Comparison of ENCODE assay signal across 31 cellular contexts in the genomic region with DNA sequence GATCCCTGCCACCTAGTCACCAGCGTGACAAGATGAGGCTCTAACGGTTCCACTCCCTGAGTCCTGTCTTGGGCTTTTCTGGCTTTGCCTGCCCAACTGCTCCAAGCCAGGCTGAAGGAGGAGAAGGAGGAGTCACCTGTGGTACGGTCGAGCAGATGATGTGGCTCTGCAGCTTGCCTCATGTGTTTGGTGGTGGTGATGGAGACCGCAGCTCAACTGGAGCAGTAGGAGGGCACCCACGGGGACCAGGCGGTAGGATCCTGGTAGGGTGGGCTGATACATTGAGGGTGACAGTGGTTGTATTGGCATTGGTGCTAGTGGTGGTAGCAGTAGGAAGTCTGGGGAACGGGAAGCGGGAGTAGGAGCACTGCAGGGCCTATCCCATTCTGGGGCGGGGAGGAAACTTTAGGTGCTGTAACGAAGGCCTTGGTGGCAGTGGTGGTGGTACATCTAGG.
"Had no signal": no experiment of that assay in that cellular context is flagged by ENCODE, and none has a peak within 500 bp of the region (broad histone marks: within the 10 kb centered on the region; RNA-seq: fewer than 3 reads in every experiment).

No MANE protein-coding gene starts in this region.

- H3K27me3 ChIP-seq: adrenal gland, body of pancreas, cardiac muscle cell, colonic mucosa, esophagus squamous epithelium, hepatocyte had no signal

- FAIRE-seq: endometrium, endothelial cell of umbilical vein had no signal

- H3K4me3 ChIP-seq: adrenal gland, body of pancreas, cardiac muscle cell, colonic mucosa, esophagus squamous epithelium, gastroesophageal sphincter, heart right ventricle, hepatocyte had no signal

- DNase-seq: activated CD4-positive, alpha-beta memory T cell treated with anti-CD3 and anti-CD28 coated beads for 36 hours; activated CD4-positive, alpha-beta T cell treated with anti-CD3 and anti-CD28 coated beads for 36 hours; activated CD4-positive, alpha-beta T cell treated with anti-CD3 and anti-CD28 coated beads, Interleukin-2, amount 10 ng/mL, durations not matched to agents 24 days and 14 days; activated CD4-positive, CD25-positive, alpha-beta regulatory T cell; activated CD4-positive, CD25-positive, alpha-beta regulatory T cell treated with anti-CD3 and anti-CD28 coated beads, Interleukin-2, amount 50 U/mL, for 72 hours; activated CD8-positive, alpha-beta memory T cell treated with anti-CD3 and anti-CD28 coated beads, Interleukin-2, amount 10 ng/mL, durations not matched to agents 7 days and 5 days; activated CD8-positive, alpha-beta memory T cell treated with anti-CD3 and anti-CD28 coated beads, Interleukin-2, amount 50 U/mL, for 4 hours; activated CD8-positive, alpha-beta T cell treated with anti-CD3 and anti-CD28 coated beads, Interleukin-2, amount 10 ng/mL, durations not matched to agents 7 days and 5 days; activated effector memory CD4-positive, alpha-beta T cell treated with anti-CD3 and anti-CD28 coated beads, Interleukin-2, amount 50 U/mL, for 16 hours; activated naive CD4-positive, alpha-beta T cell treated with anti-CD3 and anti-CD28 coated beads for 36 hours; activated naive CD8-positive, alpha-beta T cell treated with anti-CD3 and anti-CD28 coated beads for 36 hours; activated naive CD8-positive, alpha-beta T cell treated with anti-CD3 and anti-CD28 coated beads, Interleukin-2, amount 50 U/mL, for 24 hours; activated T-cell treated with anti-CD3 and anti-CD28 coated beads, Interleukin-2, amount 50 U/mL, for 1 hour; activated T-cell treated with anti-CD3 and anti-CD28 coated beads, Interleukin-2, amount 50 U/mL, for 48 hours; adrenal gland; amygdala; aorta; body of pancreas; central memory CD4-positive, alpha-beta T cell; cerebellar nuclear complex; colonic mucosa; effector CD8-positive, alpha-beta T cell; esophagus squamous epithelium; foreskin melanocyte; heart right ventricle; T-helper 9 cell had no signal

- H3K36me3 ChIP-seq: adrenal gland, cardiac muscle cell, colonic mucosa, esophagus squamous epithelium, gastroesophageal sphincter, heart right ventricle had no signal
